In genomic region chr19:38929929-38930775, GRCh38 we compare ENCODE assay signal across 1 cellular context.
A peak's percentile ranks its signal among the peaks of the same experiment; 100 is the strongest.
TF ChIP-seq lines count a peak whose summit lies in the region.

SARS2 (minus strand) TSS chr19:38930763; CDS start chr19:38930736, 27 bp downstream.

TF ChIP-seq in GM12878, 131 proteins besides CTCF, POLR2A, EP300 and RAD21 (continued from another document and continues in another):
- TF ChIP-seq ZBTB40 (IDR thresholded peaks at IDR 0.05; ENCODE audit: borderline replicate concordance) (no peak), RFX5 (IDR thresholded peaks at IDR 0.05; ENCODE audit: low read depth, low read length) (no peak), SIN3A (IDR thresholded peaks at IDR 0.05; ENCODE audit: low read depth, low read length) (no peak), YY1 (IDR thresholded peaks at IDR 0.05; ENCODE audit: low read depth, low read length) (peak; percentile 99), SMARCA5 (IDR thresholded peaks at IDR 0.05) (peak; percentile 95), USF1 (IDR thresholded peaks at IDR 0.05; ENCODE audit: borderline replicate concordance, extremely low read length, insufficient read depth, low read depth, low read length) (no peak), ZNF24 (IDR thresholded peaks at IDR 0.05) (peak; percentile 91), JUNB (IDR thresholded peaks at IDR 0.05) (no peak), USF2 (IDR thresholded peaks at IDR 0.05; ENCODE audit: borderline replicate concordance, low read depth, low read length) (no peak), E2F8 (IDR thresholded peaks at IDR 0.05; ENCODE audit: low read depth, partially characterized antibody) (no peak), ZBTB33 (IDR thresholded peaks at IDR 0.05) (no peak), MEF2A (IDR thresholded peaks at IDR 0.05; ENCODE audit: insufficient read depth, low read depth, low read length) (0 out of 2 replicates have a peak, but pooled peaks have one; percentile 12), FOXK2 (IDR thresholded peaks at IDR 0.05) (no peak), ZSCAN29 (IDR thresholded peaks at IDR 0.05) (no peak), BRCA1 (IDR thresholded peaks at IDR 0.05; ENCODE audit: low read depth, low read length) (no peak), YBX1 (IDR thresholded peaks at IDR 0.05) (no peak), ZNF217 (IDR thresholded peaks at IDR 0.05) (peak; percentile 88), PRDM15 (CRISPR knock-in tag; IDR thresholded peaks at IDR 0.05) (no peak), NR2C1 (IDR thresholded peaks at IDR 0.05) (peak; percentile 10; the same call in 1 of the 2 replicates), RCOR1 (conservative IDR thresholded peaks at IDR 0.05; ENCODE audit: low read depth, low read length) (no peak), IRF5 (IDR thresholded peaks at IDR 0.05; ENCODE audit: borderline replicate concordance) (no peak), PML (IDR thresholded peaks at IDR 0.05; ENCODE audit: low read length) (peak; percentile 88), MTA2 (IDR thresholded peaks at IDR 0.05; ENCODE audit: low read depth) (peak; percentile 62; the same call in 1 of the 2 replicates), MLLT1 (IDR thresholded peaks at IDR 0.05) (0 out of 2 replicates have a peak, but pooled peaks have one; percentile 11), RAD51 (IDR thresholded peaks at IDR 0.05) (no peak), POLR2AphosphoS5 (IDR thresholded peaks at IDR 0.05; ENCODE audit: low read length) (no peak; the same call in 1 of the 2 replicates), STAT1 (conservative IDR thresholded peaks at IDR 0.05) (0 out of 2 replicates have a peak, but pooled peaks have one; percentile 14), PAX8 (IDR thresholded peaks at IDR 0.05) (no peak), CBFB (IDR thresholded peaks at IDR 0.05; ENCODE audit: low read depth) (0 out of 2 replicates have a peak, but pooled peaks have one; percentile 8), E2F4 (IDR thresholded peaks at IDR 0.05; ENCODE audit: low read depth, low read length) (no peak), CBX3 (IDR thresholded peaks at IDR 0.05; ENCODE audit: borderline replicate concordance, low read depth) (no peak), ZNF592 (IDR thresholded peaks at IDR 0.05) (no peak; the same call in 1 of the 2 replicates), MEF2B (IDR thresholded peaks at IDR 0.05; ENCODE audit: partially characterized antibody, poor library complexity, severe bottlenecking) (no peak)
